Comparison of ENCODE assay signal across 11 cellular contexts in the genomic region with DNA sequence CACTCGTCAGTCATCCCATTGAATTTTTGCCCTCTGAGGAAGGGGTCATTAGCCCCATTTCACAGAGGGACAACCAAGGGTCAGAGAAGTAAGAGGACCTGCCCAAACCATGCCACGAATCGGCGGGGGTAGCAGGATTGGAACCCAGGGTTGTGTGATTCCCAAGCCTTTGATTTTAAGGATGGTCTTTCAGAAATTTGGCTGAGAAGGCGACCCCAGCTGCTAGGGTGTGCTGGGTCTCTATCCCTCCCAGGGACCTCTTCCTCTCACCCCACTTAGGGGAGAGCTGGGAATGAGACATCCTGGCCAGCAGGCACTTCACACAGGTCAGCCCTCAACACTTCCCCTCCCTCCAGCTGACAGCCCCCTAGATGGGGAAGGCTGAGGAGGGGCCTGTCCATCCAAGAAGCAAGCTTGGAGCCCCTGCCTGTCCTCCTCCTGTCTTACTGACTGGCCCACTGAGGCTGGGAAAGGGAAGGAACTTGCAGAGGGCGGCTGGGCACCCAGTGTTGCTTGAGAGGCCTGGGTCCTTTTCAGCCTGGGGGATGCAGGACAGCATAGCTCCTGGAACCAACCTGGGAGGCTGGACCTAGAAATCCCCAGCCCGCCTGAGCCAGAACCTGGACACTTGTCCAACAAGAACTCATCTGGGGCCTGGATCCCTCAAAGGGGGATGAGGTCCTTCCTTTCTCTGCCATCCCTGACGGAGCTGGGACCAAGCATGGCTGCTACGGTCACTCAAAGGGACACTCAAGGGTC. TPM values are rescaled to one million over a fixed set of nuclear protein-coding genes. Genes with fewer than 3 reads are reported as not detected.
DNase-seq lines count a peak whose midpoint lies in the region; FAIRE-seq and TF ChIP-seq lines count a peak whose summit lies in the region.
"Had no signal": no experiment of that assay in that cellular context is flagged by ENCODE, and none has a peak within 500 bp of the region (broad histone marks: within the 10 kb centered on the region; RNA-seq: fewer than 3 reads in every experiment).

No MANE protein-coding gene starts in this region.

- H3K9me3 Mint-ChIP-seq in activated CD4-positive, alpha-beta T cell treated with anti-CD3 and anti-CD28 coated beads, Interleukin-2, amount 10 ng/mL, durations not matched to agents 24 days and 14 days = no peaks in the 10 kb centered on the region
- peaks cover 0 to 6% (median 0%) of the 10 kb centered on the region in 5 experiments for H3K9me3 Mint-ChIP-seq in brain

- no peak overlapping the region for H3K4me2 ChIP-seq in mesendoderm (ENCODE audit: low read length)

- H3K18ac ChIP-seq in mesendoderm (ENCODE audit: low read length) = no peak overlapping the region

- no peak overlapping the region for H2BK15ac ChIP-seq in mesendoderm (replicated peaks; ENCODE audit: low read depth)

- no peak for FAIRE-seq in GM19239 (lab: Jason Lieb, UNC)

- no peak overlapping the region for H2AK5ac ChIP-seq in mesendoderm (ENCODE audit: low read length)

- no peak overlapping the region for H3K23ac ChIP-seq in mesendoderm (ENCODE audit: low read length)

- no peak for DNase-seq in activated CD4-positive, alpha-beta T cell treated with anti-CD3 and anti-CD28 coated beads, Interleukin-2, amount 10 ng/mL, durations not matched to agents 24 days and 14 days
- no peak for DNase-seq in activated CD4-positive, alpha-beta T cell treated with anti-CD3 and anti-CD28 coated beads, Interleukin-2, amount 50 U/mL, for 48 hours
- DNase-seq in mesendoderm = no peak
- no peak for DNase-seq in islet precursor cell
- DNase-seq in NAMALWA (ENCODE audit: low spot score) = no peak
- no peak for DNase-seq in GM19239 (ENCODE audit: insufficient read length, low spot score)
- DNase-seq: activated gamma-delta T cell; NCI-H2081 treated with DMSO at 0.1 percent for 48 hours; stimulated activated naive CD4-positive, alpha-beta T cell had no signal

- H2BK120ac ChIP-seq in mesendoderm (ENCODE audit: low read depth, low read length) = no peak overlapping the region

- no peak for TF ChIP-seq CTCF in brain (conservative IDR thresholded peaks at IDR 0.05)

- H3K27me3 Mint-ChIP-seq in activated CD4-positive, alpha-beta T cell treated with anti-CD3 and anti-CD28 coated beads, Interleukin-2, amount 10 ng/mL, durations not matched to agents 24 days and 14 days = peaks cover 58% of the 10 kb centered on the region
- peaks cover 28% of the 10 kb centered on the region for H3K27me3 Mint-ChIP-seq in brain

- H3K36me3 ChIP-seq in mesendoderm (ENCODE audit: control insufficient read depth, insufficient read depth, low read length) = no peaks in the 10 kb centered on the region

- no peak overlapping the region for H3K4me3 ChIP-seq in mesendoderm (ENCODE audit: low read length)

- H3K4ac ChIP-seq in mesendoderm (ENCODE audit: low read depth, low read length) = no peak overlapping the region

- H3K56ac ChIP-seq in mesendoderm (ENCODE audit: low read length) = peak overlapping the region; percentile 85

- peaks cover 2% of the 10 kb centered on the region for H3K79me2 ChIP-seq in mesendoderm (ENCODE audit: control insufficient read depth, insufficient read depth, low read length)

- H4K8ac ChIP-seq in mesendoderm (ENCODE audit: low read depth, low read length) = no peak overlapping the region

- peaks cover 26% of the 10 kb centered on the region for H3K4me1 ChIP-seq in mesendoderm (ENCODE audit: control insufficient read depth, low read depth, low read length)

- no CpG with 5 or more reads among the region's 9 CpGs for WGBS in mesendoderm (ENCODE audit: extremely low coverage, insufficient coverage, low lambda C conversion rate)

- no peak overlapping the region for H3K9ac ChIP-seq in mesendoderm (ENCODE audit: low read length)

- no peak overlapping the region for H3K27ac Mint-ChIP-seq in activated CD4-positive, alpha-beta T cell treated with anti-CD3 and anti-CD28 coated beads, Interleukin-2, amount 10 ng/mL, durations not matched to agents 24 days and 14 days
- H3K27ac Mint-ChIP-seq in brain = peak overlapping the region; percentile 92 to 98 (median 97)

- no peak overlapping the region for H4K5ac ChIP-seq in mesendoderm (ENCODE audit: low read length)

- H3K36me3 Mint-ChIP-seq in activated CD4-positive, alpha-beta T cell treated with anti-CD3 and anti-CD28 coated beads, Interleukin-2, amount 10 ng/mL, durations not matched to agents 24 days and 14 days (ENCODE audit: low read depth) = peaks cover 2% of the 10 kb centered on the region
- no peaks in the 10 kb centered on the region for H3K36me3 Mint-ChIP-seq in brain

- no peaks in the 10 kb centered on the region for H3K27me3 ChIP-seq in mesendoderm (ENCODE audit: insufficient read depth, low read length, poor library complexity)

- H3K4me1 Mint-ChIP-seq in activated CD4-positive, alpha-beta T cell treated with anti-CD3 and anti-CD28 coated beads, Interleukin-2, amount 10 ng/mL, durations not matched to agents 24 days and 14 days = peaks cover 11% of the 10 kb centered on the region
- H3K4me1 Mint-ChIP-seq in brain = peaks cover 77% of the 10 kb centered on the region

- H3K27ac ChIP-seq in mesendoderm (ENCODE audit: low read depth, low read length) = no peak overlapping the region
- peak overlapping the region; percentile 65 for H3K27ac ChIP-seq in temporal lobe (ENCODE audit: low read depth, low read length)

- no peak overlapping the region for H2BK5ac ChIP-seq in mesendoderm (ENCODE audit: low read length)

- intact Hi-C loops in activated CD4-positive, alpha-beta T cell treated with anti-CD3 and anti-CD28 coated beads, Interleukin-2, amount 10 ng/mL, durations not matched to agents 24 days and 14 days (cut with micrococcal nuclease) = no loop called here

- peaks cover 7% of the 10 kb centered on the region for H3K79me1 ChIP-seq in mesendoderm (ENCODE audit: low read length)

- H3K4me3 Mint-ChIP-seq in activated CD4-positive, alpha-beta T cell treated with anti-CD3 and anti-CD28 coated beads, Interleukin-2, amount 10 ng/mL, durations not matched to agents 24 days and 14 days = peak overlapping the region; percentile 81
- peak overlapping the region; percentile 92 to 99 (median 95) for H3K4me3 Mint-ChIP-seq in brain

RNA-seq across cellular contexts. Expression of a gene that starts 1.7 kb away (rescaled TPM):
- total RNA-seq in activated CD4-positive, alpha-beta T cell treated with anti-CD3 and anti-CD28 coated beads, Interleukin-2, amount 10 ng/mL, durations not matched to agents 24 days and 14 days = 0.33 and 0.44 TPM in 2 replicates
- polyA plus RNA-seq in brain (ENCODE audit: insufficient read depth, low read depth, low replicate concordance) = 117 TPM
- polyA plus RNA-seq in mesendoderm (2013, experiment 1 of 2) = 18.5 TPM
- 20.4 TPM for polyA plus RNA-seq in mesendoderm (2013, experiment 2 of 2)
- total RNA-seq in temporal lobe = 98.1 TPM

Comparison
In these comparisons a context has a peak if more than half of its experiments do, and no peak if none do; other contexts are left out.
1. RNA of a gene that starts 1.7 kb away (total RNA-seq): 98.1 TPM in temporal lobe (single experiment); 0.33 to 0.44 TPM in activated CD4-positive, alpha-beta T cell treated with anti-CD3 and anti-CD28 coated beads, Interleukin-2, amount 10 ng/mL, durations not matched to agents 24 days and 14 days; every median in the first group is over 10 times any median in the second.